ENCODE assay signal across 8 cellular contexts in genomic region chr14:44896275-44897040, GRCh38.
A peak's percentile ranks its signal among the peaks of the same experiment; 100 is the strongest.
DNase-seq lines count a peak whose midpoint lies in the region; ATAC-seq, FAIRE-seq and TF ChIP-seq lines count a peak whose summit lies in the region.

No MANE protein-coding gene starts in this region.

- no peak for DNase-seq in CD8-positive, alpha-beta T cell
- DNase-seq in GM12878 (ENCODE audit: low read depth, low spot score) (no peak), natural killer cell (no peak), NCI-H1436 (lab: John Stamatoyannopoulos, UW) (no peak), kidney glomerular epithelial cell (lab: John Stamatoyannopoulos, UW) (no peak), iPS-NIHi11 (ENCODE audit: low spot score) (no peak)

- H3K4me1 Mint-ChIP-seq in CD8-positive, alpha-beta T cell (ENCODE audit: low read depth), result peaks cover 25% of the 10 kb centered on the region
- peaks cover 11 to 14% of the 10 kb centered on the region in 2 donors for H3K4me1 Mint-ChIP-seq in natural killer cell

- in situ Hi-C loops in GM12878 (cut with MboI), result no loop called here

- H3K27me3 Mint-ChIP-seq in CD8-positive, alpha-beta T cell (ENCODE audit: low read depth), result no peaks in the 10 kb centered on the region
- H3K27me3 Mint-ChIP-seq in natural killer cell (ENCODE audit: low read depth in 2 of 2), result no peaks in the 10 kb centered on the region

- no peaks in the 10 kb centered on the region for H3K9me3 Mint-ChIP-seq in CD8-positive, alpha-beta T cell
- no peaks in the 10 kb centered on the region for H3K9me3 Mint-ChIP-seq in natural killer cell

- H3K27me3 ChIP-seq in CD8-positive, alpha-beta T cell (ENCODE audit: insufficient read depth, low read length), result no peaks in the 10 kb centered on the region
- no peaks in the 10 kb centered on the region for H3K27me3 ChIP-seq in GM12878 (replicated peaks in 1 of 2; ENCODE audit: control insufficient read depth in 2 of 2, insufficient read depth in 2 of 2, low read length in 1 of 2)

- H3K4me1 ChIP-seq in CD8-positive, alpha-beta T cell (ENCODE audit: insufficient read depth, low read length), result peaks cover 17% of the 10 kb centered on the region
- H3K4me1 ChIP-seq in GM12878 (ENCODE audit: control insufficient read depth, insufficient read depth, low read length), result no peaks in the 10 kb centered on the region

- peak overlapping the region; percentile 16 for H3K4me3 ChIP-seq in CD8-positive, alpha-beta T cell (ENCODE audit: low read depth, low read length)
- H3K4me3 ChIP-seq in GM12878, result peak overlapping the region; percentile 32; the same call in 1 of the 2 replicates

- H3K36me3 ChIP-seq in CD8-positive, alpha-beta T cell (ENCODE audit: insufficient read depth, low read length), result no peaks in the 10 kb centered on the region
- no peaks in the 10 kb centered on the region for H3K36me3 ChIP-seq in GM12878 (ENCODE audit: control insufficient read depth in 2 of 2, insufficient read depth in 2 of 2, low read length in 1 of 2)

- peaks cover 6% of the 10 kb centered on the region for H3K36me3 Mint-ChIP-seq in CD8-positive, alpha-beta T cell
- no peaks in the 10 kb centered on the region for H3K36me3 Mint-ChIP-seq in natural killer cell

- no peaks in the 10 kb centered on the region for H3K9me3 ChIP-seq in CD8-positive, alpha-beta T cell (ENCODE audit: low read length)
- peaks cover 3% of the 10 kb centered on the region; the same call in 2 of the 3 replicates for H3K9me3 ChIP-seq in GM12878 (replicated peaks; ENCODE audit: control insufficient read depth, insufficient read depth, low read length)

- no peak for TF ChIP-seq CTCF in CD8-positive, alpha-beta T cell (IDR thresholded peaks at IDR 0.05)
- TF ChIP-seq CTCF in GM12878 (IDR thresholded peaks at IDR 0.05 in 2 of 3, conservative IDR thresholded peaks at IDR 0.05 in 1 of 3; ENCODE audit: control insufficient read depth in 2 of 3, extremely low read depth in 1 of 3, insufficient read depth in 1 of 3, low read depth in 3 of 3, low read length in 3 of 3), result no peak
- TF ChIP-seq CTCF in natural killer cell (IDR thresholded peaks at IDR 0.05), result no peak

- peak; percentile 96 for FAIRE-seq in GM12878 (lab: Jason Lieb, UNC)

- no peaks in the 10 kb centered on the region for H3K79me2 ChIP-seq in GM12878 (ENCODE audit: control insufficient read depth, insufficient read depth, low read length)

- BruUV-seq in GM12878 (replicated peaks; lab: Mats Ljungman, UMichigan), result TSS peak; percentile 93

- H4K20me1 ChIP-seq in GM12878 (ENCODE audit: control insufficient read depth, insufficient read depth), result no peaks in the 10 kb centered on the region

- POLR2A ChIA-PET in CD8-positive, alpha-beta T cell (lab: Charles Lee), result interaction anchor here (0.9 to 3.2 kb wide), 6 partner anchors 11 to 238 kb away, joined by 3 to 45 read pairs (median 3); partner anchors contain the start of genes KLHL28 and TOGARAM1
- POLR2A ChIA-PET in GM12878 (lab: Charles Lee), result interaction anchor here (0.6 to 0.9 kb wide), 5 partner anchors 16 to 356 kb away, joined by 3 to 4 read pairs (median 3); partner anchors contain the start of gene MIS18BP1

- RAD21 ChIA-PET in GM12878 (lab: Charles Lee; ENCODE audit: unreplicated experiment), result interaction anchor here (0.6 to 0.8 kb wide), 2 partner anchors 17 to 95 kb away, joined by 3 to 4 read pairs; no protein-coding TSS in a partner anchor

- 78% methylated on average over 10 of the region's 10 CpGs for WGBS in GM12878 (ENCODE audit: insufficient coverage, insufficient replicate concordance, low lambda C conversion rate, missing lambda C conversion rate)

- no peak for TF ChIP-seq EP300 in GM12878 (IDR thresholded peaks at IDR 0.05; ENCODE audit: borderline replicate concordance in 1 of 2, control insufficient read depth in 1 of 2, low read depth in 2 of 2, low read length in 2 of 2)

- peak overlapping the region; percentile 78 for H2AFZ ChIP-seq in GM12878 (ENCODE audit: control insufficient read depth, low read depth, low read length)

- H3K4me2 ChIP-seq in GM12878 (ENCODE audit: control insufficient read depth, insufficient read depth), result no peak overlapping the region; the same call in 1 of the 2 replicates

- no peak for ATAC-seq in CD8-positive, alpha-beta T cell
- ATAC-seq in HG03045 (IDR thresholded peaks at IDR 0.05; ENCODE audit: unreplicated experiment) (peak; percentile 1), GM12878 (no peak), natural killer cell (no peak), GM21526 (IDR thresholded peaks at IDR 0.05; ENCODE audit: low FRiP score, unreplicated experiment) (no peak)

- peak overlapping the region; percentile 34 for H3K27ac ChIP-seq in CD8-positive, alpha-beta T cell (ENCODE audit: low read depth, low read length)
- H3K27ac ChIP-seq in GM12878 (ENCODE audit: control insufficient read depth, insufficient read depth), result peak overlapping the region; percentile 48; the same call in 1 of the 2 replicates

- H3K9ac ChIP-seq in GM12878 (ENCODE audit: control insufficient read depth, insufficient read depth, low read length), result 0 out of 2 replicates have a peak overlapping the region, but pooled peaks have one; percentile 12

- intact Hi-C loops in CD8-positive, alpha-beta T cell (cut with DNase I, micrococcal nuclease), result loop anchor here (1.0 to 5.0 kb wide), 7 partner anchors 66 to 357 kb away; partner anchors contain the start of genes FKBP3 (in 2 of the 2), MIS18BP1 (in 2 of the 2), PRPF39 (in 2 of the 2) and TOGARAM1 (in 2 of the 2)
- intact Hi-C loops in GM12878 (cut with micrococcal nuclease; ENCODE audit: unreplicated experiment) (loop anchor here (1.0 to 5.0 kb wide), 4 partner anchors 66 to 356 kb away; partner anchors contain the start of genes FANCM, MIS18BP1 and TOGARAM1), natural killer cell (cut with micrococcal nuclease) (loop anchor here (1.0 to 5.0 kb wide), 4 partner anchors 65 to 356 kb away; partner anchors contain the start of genes FKBP3, KLHL28, MIS18BP1 and PRPF39)

- CTCF ChIA-PET in CD8-positive, alpha-beta T cell (lab: Charles Lee), result interaction anchor here (1.0 to 1.3 kb wide), 3 partner anchors 65 to 357 kb away, joined by 3 to 6 read pairs (median 5); partner anchors contain the start of genes FKBP3, KLHL28, MIS18BP1 and TOGARAM1
- CTCF ChIA-PET in GM12878 (lab: Yijun Ruan, JAX), result interaction anchor here (0.6 to 2.3 kb wide), 5 partner anchors 17 to 837 kb away, joined by 3 to 10 read pairs (median 4); partner anchors contain the start of gene MIS18BP1

- TF ChIP-seq RAD21 in GM12878 (IDR thresholded peaks at IDR 0.05; ENCODE audit: insufficient read depth, low read depth, low read length), result no peak

- no peak for TF ChIP-seq POLR2A in GM12878 (IDR thresholded peaks at IDR 0.05; ENCODE audit: low read depth, low read length)

- peak overlapping the region; percentile 93 for H3K4me3 Mint-ChIP-seq in CD8-positive, alpha-beta T cell
- peak overlapping the region; percentile 86 for H3K4me3 Mint-ChIP-seq in natural killer cell

- peak overlapping the region; percentile 98 for H3K27ac Mint-ChIP-seq in CD8-positive, alpha-beta T cell
- peak overlapping the region; percentile 88 to 97 for H3K27ac Mint-ChIP-seq in natural killer cell

- SMC1A ChIA-PET in GM12878 (lab: Charles Lee; ENCODE audit: uncharacterized antibody, unreplicated experiment), result interaction anchor here (0.7 to 1.9 kb wide), 8 partner anchors 10 to 356 kb away, joined by 3 to 8 read pairs (median 3); partner anchors contain the start of genes KLHL28, MIS18BP1 and TOGARAM1

TF ChIP-seq in GM12878, 131 proteins besides CTCF, POLR2A, EP300 and RAD21 (continues in another document):
- TF ChIP-seq, protein P1, sequence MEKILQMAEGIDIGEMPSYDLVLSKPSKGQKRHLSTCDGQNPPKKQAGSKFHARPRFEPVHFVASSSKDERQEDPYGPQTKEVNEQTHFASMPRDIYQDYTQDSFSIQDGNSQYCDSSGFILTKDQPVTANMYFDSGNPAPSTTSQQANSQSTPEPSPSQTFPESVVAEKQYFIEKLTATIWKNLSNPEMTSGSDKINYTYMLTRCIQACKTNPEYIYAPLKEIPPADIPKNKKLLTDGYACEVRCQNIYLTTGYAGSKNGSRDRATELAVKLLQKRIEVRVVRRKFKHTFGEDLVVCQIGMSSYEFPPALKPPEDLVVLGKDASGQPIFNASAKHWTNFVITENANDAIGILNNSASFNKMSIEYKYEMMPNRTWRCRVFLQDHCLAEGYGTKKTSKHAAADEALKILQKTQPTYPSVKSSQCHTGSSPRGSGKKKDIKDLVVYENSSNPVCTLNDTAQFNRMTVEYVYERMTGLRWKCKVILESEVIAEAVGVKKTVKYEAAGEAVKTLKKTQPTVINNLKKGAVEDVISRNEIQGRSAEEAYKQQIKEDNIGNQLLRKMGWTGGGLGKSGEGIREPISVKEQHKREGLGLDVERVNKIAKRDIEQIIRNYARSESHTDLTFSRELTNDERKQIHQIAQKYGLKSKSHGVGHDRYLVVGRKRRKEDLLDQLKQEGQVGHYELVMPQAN (conservative IDR thresholded peaks at IDR 0.05), result no peak
- TF ChIP-seq NR2C2 (IDR thresholded peaks at IDR 0.05; ENCODE audit: borderline replicate concordance, control insufficient read depth, insufficient read length, low read depth) (no peak), ZBTB40 (IDR thresholded peaks at IDR 0.05; ENCODE audit: borderline replicate concordance) (peak; percentile 47; the same call in 1 of the 2 replicates), NBN (IDR thresholded peaks at IDR 0.05) (no peak)
